In genomic region chr13:40306817-40307216, GRCh38 we compare ENCODE assay signal across 15 cellular contexts.
DNase-seq lines count a peak whose midpoint lies in the region; ATAC-seq and TF ChIP-seq lines count a peak whose summit lies in the region.
"Had no signal": no experiment of that assay in that cellular context is flagged by ENCODE, and none has a peak within 500 bp of the region (broad histone marks: within the 10 kb centered on the region; RNA-seq: fewer than 3 reads in every experiment).

No MANE protein-coding gene starts in this region.

- H3K27ac ChIP-seq in RWPE1: no peak overlapping the region
- H3K27ac ChIP-seq: colonic mucosa had no signal

- POLR2A ChIA-PET in RWPE1 (lab: Yijun Ruan, JAX; ENCODE audit: low non-redundant PET): no interaction called here

- H3K36me3 ChIP-seq in mucosa of descending colon (ENCODE audit: low read depth): no peaks in the 10 kb centered on the region
- H3K36me3 ChIP-seq: colonic mucosa had no signal

- no peak overlapping the region for H3K27ac Mint-ChIP-seq in activated naive CD8-positive, alpha-beta T cell treated with anti-CD3 and anti-CD28 coated beads for 36 hours

- peak; percentile 23 for DNase-seq in HT1080 (ENCODE audit: low read depth)
- DNase-seq in RWPE1 (ENCODE audit: low spot score): peak; percentile 20
- peak; percentile 24 for DNase-seq in activated naive CD8-positive, alpha-beta T cell treated with anti-CD3 and anti-CD28 coated beads for 36 hours
- peak; percentile 24 for DNase-seq in stimulated activated CD4-positive, alpha-beta T cell treated with anti-CD3 and anti-CD28 coated beads, Interleukin-2, amount 100 ng/mL, for 4 hours (ENCODE audit: low read depth)
- no peak for DNase-seq in Ammon's horn (ENCODE audit: low spot score)
- DNase-seq in NCI-H524 treated with DMSO at 0.1 percent for 48 hours (lab: John Stamatoyannopoulos, UW): no peak
- no peak for DNase-seq in mucosa of descending colon
- no peak for DNase-seq in head of caudate nucleus
- DNase-seq: colonic mucosa, foreskin fibroblast, left cardiac atrium, midbrain, NCI-H187, trophoblast cell had no signal

- peaks cover 11% of the 10 kb centered on the region for H3K36me3 Mint-ChIP-seq in activated naive CD8-positive, alpha-beta T cell treated with anti-CD3 and anti-CD28 coated beads for 36 hours

- TF ChIP-seq CTCF in RWPE1 (conservative IDR thresholded peaks at IDR 0.05; ENCODE audit: low read depth) (no peak), mucosa of descending colon (IDR thresholded peaks at IDR 0.05) (no peak)

- CTCF ChIA-PET in RWPE1 (lab: Yijun Ruan, JAX): interaction anchor here (0.7 kb wide), 1 partner anchor 72 kb away, joined by 3 read pairs; no protein-coding TSS in a partner anchor

- peaks cover 5% of the 10 kb centered on the region for H3K9me3 ChIP-seq in mucosa of descending colon
- H3K9me3 ChIP-seq: colonic mucosa had no signal

- H3K4me1 Mint-ChIP-seq in activated naive CD8-positive, alpha-beta T cell treated with anti-CD3 and anti-CD28 coated beads for 36 hours: peaks cover 12% of the 10 kb centered on the region
- H3K4me1 Mint-ChIP-seq: neural crest cell had no signal

- intact Hi-C loops in mucosa of descending colon (cut with DNase I, micrococcal nuclease): no loop called here
- intact Hi-C loops in head of caudate nucleus (cut with DNase I): no loop called here

- H3K4me3 ChIP-seq in mucosa of descending colon: no peak overlapping the region
- H3K4me3 ChIP-seq: colonic mucosa had no signal

- H3K4me1 ChIP-seq in mucosa of descending colon (ENCODE audit: low read depth): no peaks in the 10 kb centered on the region
- H3K4me1 ChIP-seq: colonic mucosa had no signal

- H3K9me3 Mint-ChIP-seq in activated naive CD8-positive, alpha-beta T cell treated with anti-CD3 and anti-CD28 coated beads for 36 hours: peaks cover 19% of the 10 kb centered on the region

- no peak overlapping the region for H3K4me3 Mint-ChIP-seq in activated naive CD8-positive, alpha-beta T cell treated with anti-CD3 and anti-CD28 coated beads for 36 hours
- H3K4me3 Mint-ChIP-seq: neural crest cell had no signal

- no peaks in the 10 kb centered on the region for H3K27me3 Mint-ChIP-seq in activated naive CD8-positive, alpha-beta T cell treated with anti-CD3 and anti-CD28 coated beads for 36 hours

- no peak for ATAC-seq in mucosa of descending colon
- ATAC-seq: left cardiac atrium had no signal

Comparison
In these comparisons a context has a peak if more than half of its experiments do, and no peak if none do; other contexts are left out.
1. DNase-seq: peak in HT1080 (single experiment), RWPE1 (single experiment), activated naive CD8-positive, alpha-beta T cell treated with anti-CD3 and anti-CD28 coated beads for 36 hours (single experiment) and stimulated activated CD4-positive, alpha-beta T cell treated with anti-CD3 and anti-CD28 coated beads, Interleukin-2, amount 100 ng/mL, for 4 hours (single experiment); none in Ammon's horn (single experiment), NCI-H524 treated with DMSO at 0.1 percent for 48 hours (single experiment), mucosa of descending colon (0 of 3) and head of caudate nucleus (0 of 42).